In genomic region chr2:230828272-230828961, GRCh38 we compare ENCODE assay signal across 9 cellular contexts. TPM values are rescaled to one million over a fixed set of nuclear protein-coding genes. Genes with fewer than 3 reads are reported as not detected.
DNase-seq lines count a peak whose midpoint lies in the region; ATAC-seq and TF ChIP-seq lines count a peak whose summit lies in the region.
"Had no signal": no experiment of that assay in that cellular context is flagged by ENCODE, and none has a peak within 500 bp of the region (broad histone marks: within the 10 kb centered on the region; RNA-seq: fewer than 3 reads in every experiment).

No MANE protein-coding gene starts in this region.

- BruUV-seq in OCI-LY7 (replicated peaks; lab: Mats Ljungman, UMichigan), result no TSS peak

- no peaks in the 10 kb centered on the region for H3K36me3 ChIP-seq in adipocyte (ENCODE audit: control insufficient read depth, insufficient read depth, low read length, severe bottlenecking)
- H3K36me3 ChIP-seq in OCI-LY7 (ENCODE audit: insufficient read depth, low read length), result no peaks in the 10 kb centered on the region

- no peak overlapping the region for H3K9ac ChIP-seq in adipocyte (ENCODE audit: low read length)

- no peaks in the 10 kb centered on the region; the same call in 1 of the 2 replicates for H4K20me1 ChIP-seq in OCI-LY7 (ENCODE audit: insufficient read depth, low read length)

- no peaks in the 10 kb centered on the region for H3K36me3 Mint-ChIP-seq in CD4-positive, alpha-beta T cell (ENCODE audit: low read depth)
- H3K36me3 Mint-ChIP-seq in naive B cell, result no peaks in the 10 kb centered on the region

- no peak overlapping the region for H3K4me2 ChIP-seq in OCI-LY7 (ENCODE audit: low read length)

- no peak overlapping the region for H2AFZ ChIP-seq in OCI-LY7 (ENCODE audit: low read length)

- peaks cover 10% of the 10 kb centered on the region for H3K4me1 Mint-ChIP-seq in CD4-positive, alpha-beta T cell (ENCODE audit: low read depth)
- H3K4me1 Mint-ChIP-seq in naive B cell, result peaks cover 6 to 13% (median 8%) of the 10 kb centered on the region in 3 donors

- H3K4me3 ChIP-seq in adipocyte (ENCODE audit: low read length), result peak overlapping the region; percentile 57
- no peak overlapping the region for H3K4me3 ChIP-seq in OCI-LY7 (ENCODE audit: low read depth, low read length, poor library complexity, severe bottlenecking)

- DNase-seq in CD4-positive, alpha-beta T cell, result no peak
- DNase-seq in adipocyte (ENCODE audit: low read depth) (no peak), naive B cell (no peak), hypothalamus (lab: John Stamatoyannopoulos, UW) (no peak), DMS153 treated with DMSO at 0.1 percent for 48 hours (lab: John Stamatoyannopoulos, UW; ENCODE audit: unreplicated experiment) (no peak), OCI-LY7 (ENCODE audit: low spot score) (no peak)
- DNase-seq: NCI-H1105 treated with DMSO at 0.1 percent for 48 hours had no signal

- H3K79me2 ChIP-seq in OCI-LY7 (ENCODE audit: insufficient read depth, low read depth, low read length), result no peaks in the 10 kb centered on the region

- H3K4me1 ChIP-seq in adipocyte (ENCODE audit: control insufficient read depth, insufficient read depth, low read length) (peaks cover 7% of the 10 kb centered on the region), OCI-LY7 (ENCODE audit: insufficient read depth, low read length, poor library complexity, severe bottlenecking) (no peaks in the 10 kb centered on the region)

- POLR2A ChIA-PET in CD4-positive, alpha-beta T cell (lab: Charles Lee), result no interaction called here
- POLR2A ChIA-PET in OCI-LY7 (lab: Charles Lee), result no interaction called here

- peak; percentile 39 for ATAC-seq in CD4-positive, alpha-beta T cell (ENCODE audit: poor library complexity)
- ATAC-seq in GM21515 (IDR thresholded peaks at IDR 0.05; ENCODE audit: unreplicated experiment), result peak; percentile 55
- ATAC-seq in naive B cell (ENCODE audit: low read depth in 2 of 2), result peak; percentile 42 to 43
- no peak for ATAC-seq in GM18502 (IDR thresholded peaks at IDR 0.05; ENCODE audit: poor library complexity, unreplicated experiment)

- H3K9me3 ChIP-seq in CD4-positive, alpha-beta T cell (ENCODE audit: control insufficient read depth, low read length), result no peaks in the 10 kb centered on the region
- no peaks in the 10 kb centered on the region for H3K9me3 ChIP-seq in adipocyte (ENCODE audit: control insufficient read depth, low read length)
- H3K9me3 ChIP-seq in OCI-LY7 (ENCODE audit: low read length), result no peaks in the 10 kb centered on the region

- H3K27ac ChIP-seq in CD4-positive, alpha-beta T cell (ENCODE audit: low read depth, low read length), result no peak overlapping the region
- no peak overlapping the region for H3K27ac ChIP-seq in OCI-LY7 (ENCODE audit: low read depth, low read length, poor library complexity, severe bottlenecking)

- no peak for TF ChIP-seq CTCF in CD4-positive, alpha-beta T cell (IDR thresholded peaks at IDR 0.05)
- no peak for TF ChIP-seq CTCF in OCI-LY7 (conservative IDR thresholded peaks at IDR 0.05; ENCODE audit: low read length)

- H3K4me3 Mint-ChIP-seq in CD4-positive, alpha-beta T cell, result no peak overlapping the region
- H3K4me3 Mint-ChIP-seq in naive B cell, result peak overlapping the region in 7 of 8 donors; percentile 16 to 71 (median 62)

- intact Hi-C loops in CD4-positive, alpha-beta T cell (cut with DNase I, micrococcal nuclease), result loop anchor here in 1 of 2 experiments (5.0 kb wide), 2 partner anchors 84 to 624 kb away; no protein-coding TSS in a partner anchor
- intact Hi-C loops in OCI-LY7 (cut with micrococcal nuclease; ENCODE audit: unreplicated experiment), result no loop called here

- peaks cover 27% of the 10 kb centered on the region for H3K27me3 ChIP-seq in CD4-positive, alpha-beta T cell (ENCODE audit: control insufficient read depth, insufficient read depth, low read length)
- H3K27me3 ChIP-seq in adipocyte (replicated peaks; ENCODE audit: control insufficient read depth, insufficient read depth, low read length), result peaks cover 18% of the 10 kb centered on the region

- H3K9me2 ChIP-seq in OCI-LY7 (ENCODE audit: insufficient read depth, low read length), result no peaks in the 10 kb centered on the region

- peaks cover 57% of the 10 kb centered on the region for H3K27me3 Mint-ChIP-seq in CD4-positive, alpha-beta T cell
- H3K27me3 Mint-ChIP-seq in naive B cell, result peaks cover 22 to 64% (median 57%) of the 10 kb centered on the region in 3 donors

- H3K27ac Mint-ChIP-seq in CD4-positive, alpha-beta T cell, result no peak overlapping the region
- peak overlapping the region in 1 of 6 donors; percentile 64 for H3K27ac Mint-ChIP-seq in naive B cell

- CTCF ChIA-PET in CD4-positive, alpha-beta T cell (lab: Charles Lee), result no interaction called here
- CTCF ChIA-PET in OCI-LY7 (lab: Charles Lee; ENCODE audit: unreplicated experiment), result no interaction called here

- no peaks in the 10 kb centered on the region for H3K9me3 Mint-ChIP-seq in CD4-positive, alpha-beta T cell
- no peaks in the 10 kb centered on the region for H3K9me3 Mint-ChIP-seq in naive B cell

RNA-seq across cellular contexts. Expression of gene ITM2C, which starts 36.3 kb away (rescaled TPM):
- 10 to 100 TPM; 19.8 to 21.5 TPM for total RNA-seq in CD4-positive, alpha-beta T cell
- 100 to 1,000 TPM in 3 of 6 donors, 10 to 100 TPM in 3; 48.3 to 120 (median 100) TPM for polyA plus RNA-seq in naive B cell (ENCODE audit: low read depth in 6 of 6)
- not detected in 2 replicates for total RNA-seq in OCI-LY7 (2014; rRNA removed; shearing (Covaris generic))
- not detected in 2 replicates for total RNA-seq in OCI-LY7 (2022)

Comparison
In these comparisons a context has a peak if more than half of its experiments do, and no peak if none do; other contexts are left out.
1. RNA of gene ITM2C, which starts 36.3 kb away (total RNA-seq): 19.8 to 21.5 TPM in CD4-positive, alpha-beta T cell; not detected in OCI-LY7; every median in the first group is over 10 times any median in the second.